In the genomic region with DNA sequence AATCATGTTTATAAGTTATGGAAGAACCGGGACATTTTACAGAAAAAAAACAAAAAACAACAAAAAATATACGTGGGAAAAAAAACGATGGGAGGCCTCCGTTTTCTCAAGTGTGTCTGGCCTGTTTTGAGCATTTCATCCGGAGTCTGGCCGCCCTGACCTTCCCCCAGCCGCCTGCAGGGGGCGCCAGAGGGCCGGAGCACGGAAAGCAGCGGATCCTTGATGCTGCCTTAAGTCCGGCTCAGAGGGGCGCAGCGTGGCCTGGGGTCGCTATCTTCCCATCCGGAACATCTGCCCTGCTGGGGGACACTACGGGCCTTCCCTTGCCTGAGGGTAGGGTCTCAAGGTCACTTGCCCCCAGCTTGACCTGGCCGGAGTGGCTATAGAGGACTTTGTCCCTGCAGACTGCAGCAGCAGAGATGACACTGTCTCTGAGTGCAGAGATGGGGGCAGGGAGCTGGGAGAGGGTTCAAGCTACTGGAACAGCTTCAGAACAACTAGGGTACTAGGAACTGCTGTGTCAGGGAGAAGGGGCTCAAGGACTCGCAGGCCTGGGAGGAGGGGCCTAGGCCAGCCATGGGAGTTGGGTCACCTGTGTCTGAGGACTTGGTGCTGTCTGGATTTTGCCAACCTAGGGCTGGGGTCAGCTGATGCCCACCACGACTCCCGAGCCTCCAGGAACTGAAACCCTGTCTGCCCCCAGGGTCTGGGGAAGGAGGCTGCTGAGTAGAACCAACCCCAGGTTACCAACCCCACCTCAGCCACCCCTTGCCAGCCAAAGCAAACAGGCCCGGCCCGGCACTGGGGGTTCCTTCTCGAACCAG, we compare ENCODE assay signal across 1 cellular context.
A peak's percentile ranks its signal among the peaks of the same experiment; 100 is the strongest.
TF ChIP-seq lines count a peak whose summit lies in the region.

No MANE protein-coding gene starts in this region.

TF ChIP-seq in IMR-90, 13 proteins besides CTCF, POLR2A, EP300 and RAD21:
- TF ChIP-seq FOS (IDR thresholded peaks at IDR 0.05; ENCODE audit: low read depth, low read length) (no peak), SMC3 (IDR thresholded peaks at IDR 0.05; ENCODE audit: low read depth, low read length) (peak; percentile 87)
